In genomic region chr4:13986533-13986932, GRCh38 we compare ENCODE assay signal across 24 cellular contexts.
DNase-seq lines count a peak whose midpoint lies in the region; ATAC-seq, FAIRE-seq and TF ChIP-seq lines count a peak whose summit lies in the region.
"Had no signal": no experiment of that assay in that cellular context is flagged by ENCODE, and none has a peak within 500 bp of the region (broad histone marks: within the 10 kb centered on the region; RNA-seq: fewer than 3 reads in every experiment).

No MANE protein-coding gene starts in this region.

- in situ Hi-C loops in HepG2 (cut with HindIII; ENCODE audit: extremely low pct_ligation_motif_present, low pct_unique_long_range_greater_than_20kb) = no loop called here

- intact Hi-C loops in HepG2 (cut with micrococcal nuclease; ENCODE audit: unreplicated experiment) = no loop called here
- intact Hi-C loops in right lobe of liver (cut with DNase I) = no loop called here

- H3K27me3 Mint-ChIP-seq in activated CD4-positive, alpha-beta T cell treated with anti-CD3 and anti-CD28 coated beads, Interleukin-2, amount 10 ng/mL, durations not matched to agents 7 days and 5 days = no peaks in the 10 kb centered on the region

- no peaks in the 10 kb centered on the region for H3K36me3 ChIP-seq in HepG2 (replicated peaks in 1 of 2; ENCODE audit: control insufficient read depth in 1 of 2, insufficient read depth in 2 of 2, low read length in 2 of 2)
- no peaks in the 10 kb centered on the region for H3K36me3 ChIP-seq in right lobe of liver
- no peaks in the 10 kb centered on the region for H3K36me3 ChIP-seq in muscle layer of duodenum (ENCODE audit: control insufficient read depth in 1 of 2, insufficient read depth in 2 of 2, low read length in 2 of 2)

- H3K9me3 ChIP-seq in HepG2 (ENCODE audit: low read length) (peaks cover 59% of the 10 kb centered on the region), right lobe of liver (no peaks in the 10 kb centered on the region), muscle layer of duodenum (ENCODE audit: control insufficient read depth in 1 of 2, low read length in 2 of 2) (no peaks in the 10 kb centered on the region)

- no peak overlapping the region for H3K9ac ChIP-seq in HepG2 (ENCODE audit: insufficient read depth, low read depth, low read length)
- H3K9ac ChIP-seq: GM23248 had no signal

- H4K20me1 ChIP-seq in HepG2 (ENCODE audit: insufficient read depth, low read length) = no peaks in the 10 kb centered on the region

- H3K4me3 ChIP-seq in HepG2 (replicated peaks in 1 of 3; ENCODE audit: insufficient read depth in 1 of 3, low read depth in 2 of 3, low read length in 3 of 3) (no peak overlapping the region), right lobe of liver (no peak overlapping the region), muscle layer of duodenum (ENCODE audit: low read depth in 1 of 2, low read length in 2 of 2) (no peak overlapping the region)
- H3K4me3 ChIP-seq: GM23248 had no signal

- TF ChIP-seq POLR2A in HepG2 (IDR thresholded peaks at IDR 0.05; ENCODE audit: insufficient read depth in 1 of 2, low read depth in 2 of 2, low read length in 2 of 2) (no peak), right lobe of liver (IDR thresholded peaks at IDR 0.05) (no peak)

- 39% methylated on average over 4 of the region's 4 CpGs for WGBS in HepG2 (ENCODE audit: low lambda C conversion rate)
- WGBS in right lobe of liver (ENCODE audit: insufficient coverage, low coverage, low lambda C conversion rate, missing lambda C conversion rate) = 75% methylated on average over 4 of the region's 4 CpGs

- H3K4me1 ChIP-seq in HepG2 (ENCODE audit: insufficient read depth, low read length) = peaks cover 38% of the 10 kb centered on the region
- H3K4me1 ChIP-seq in right lobe of liver = peaks cover 0 to 18% (median 3%) of the 10 kb centered on the region in 4 donors
- H3K4me1 ChIP-seq in muscle layer of duodenum (ENCODE audit: control insufficient read depth in 1 of 2, insufficient read depth in 2 of 2, low read length in 2 of 2) = peaks cover 0 to 8% of the 10 kb centered on the region in 2 donors

- CTCF ChIA-PET in HepG2 (lab: Yijun Ruan, JAX; ENCODE audit: low intra/inter-chr PET ratio, low total read pairs) = no interaction called here
- CTCF ChIA-PET in activated CD4-positive, alpha-beta T cell treated with anti-CD3 and anti-CD28 coated beads, Interleukin-2, amount 10 ng/mL, durations not matched to agents 7 days and 5 days (lab: Charles Lee) = interaction anchor here (1.3 kb wide), 1 partner anchor 14 kb away, joined by 3 read pairs; no protein-coding TSS in a partner anchor

- ATAC-seq in HepG2 = no peak
- no peak for ATAC-seq in right lobe of liver
- no peak for ATAC-seq in HG02938 (IDR thresholded peaks at IDR 0.05; ENCODE audit: unreplicated experiment)
- ATAC-seq: Panc1 had no signal

- H3K27me3 ChIP-seq in HepG2 (ENCODE audit: control insufficient read depth in 1 of 2, insufficient read depth in 2 of 2, low read length in 2 of 2) (no peaks in the 10 kb centered on the region; a peak in 1 of 5 replicates), right lobe of liver (no peaks in the 10 kb centered on the region), muscle layer of duodenum (ENCODE audit: low read depth, low read length) (no peaks in the 10 kb centered on the region)

- H3K36me3 Mint-ChIP-seq in activated CD4-positive, alpha-beta T cell treated with anti-CD3 and anti-CD28 coated beads, Interleukin-2, amount 10 ng/mL, durations not matched to agents 7 days and 5 days (ENCODE audit: low read depth) = no peaks in the 10 kb centered on the region

- H3K4me3 Mint-ChIP-seq in activated CD4-positive, alpha-beta T cell treated with anti-CD3 and anti-CD28 coated beads, Interleukin-2, amount 10 ng/mL, durations not matched to agents 7 days and 5 days = no peak overlapping the region
- H3K4me3 Mint-ChIP-seq: H9 had no signal

- no peaks in the 10 kb centered on the region for H3K9me3 Mint-ChIP-seq in activated CD4-positive, alpha-beta T cell treated with anti-CD3 and anti-CD28 coated beads, Interleukin-2, amount 10 ng/mL, durations not matched to agents 7 days and 5 days
- H3K9me3 Mint-ChIP-seq: H9 had no signal

- H3K4me1 Mint-ChIP-seq in activated CD4-positive, alpha-beta T cell treated with anti-CD3 and anti-CD28 coated beads, Interleukin-2, amount 10 ng/mL, durations not matched to agents 7 days and 5 days = no peaks in the 10 kb centered on the region

- POLR2A ChIA-PET in HepG2 (lab: Yijun Ruan, JAX) = no interaction called here
- POLR2A ChIA-PET in activated CD4-positive, alpha-beta T cell treated with anti-CD3 and anti-CD28 coated beads, Interleukin-2, amount 10 ng/mL, durations not matched to agents 7 days and 5 days (lab: Charles Lee) = no interaction called here

- BruUV-seq in HepG2 (replicated peaks; lab: Mats Ljungman, UMichigan) = no TSS peak

- TF ChIP-seq RAD21 in HepG2 (CRISPR knock-in tag; IDR thresholded peaks at IDR 0.05) = no peak

- H3K79me2 ChIP-seq in HepG2 (ENCODE audit: insufficient read depth, low read length) = no peaks in the 10 kb centered on the region

- DNase-seq in HepG2 (ENCODE audit: low spot score) = no peak
- no peak for DNase-seq in right lobe of liver
- peak; percentile 57 for DNase-seq in fibroblast of gingiva (ENCODE audit: low read depth)
- no peak for DNase-seq in activated CD4-positive, alpha-beta T cell treated with anti-CD3 and anti-CD28 coated beads, Interleukin-2, amount 10 ng/mL, durations not matched to agents 7 days and 5 days
- no peak for DNase-seq in stimulated activated CD4-positive, alpha-beta T cell treated with anti-CD3 and anti-CD28 coated beads, Interleukin-2, amount 100 ng/mL, for 24 hours
- DNase-seq: DMS153, DND-41, GM23248, H9, NCI-H1092 treated with DMSO at 0.1 percent for 48 hours, NCI-H1436, NCI-H187, NCI-H2081 treated with DMSO at 0.1 percent for 48 hours, NCI-H2171, NCI-H226, NCI-H510A, NCI-H69, SHP77 had no signal

- TF ChIP-seq EP300 in HepG2 (IDR thresholded peaks at IDR 0.05; ENCODE audit: low read depth in 2 of 2, low read length in 2 of 2) (no peak), HepG2 (CRISPR knock-in tag; IDR thresholded peaks at IDR 0.05; ENCODE audit: borderline replicate concordance) (no peak)

- H3K27ac ChIP-seq in HepG2 (ENCODE audit: extremely low read length, insufficient read depth, low read length) (no peak overlapping the region), right lobe of liver (no peak overlapping the region), muscle layer of duodenum (ENCODE audit: low read length) (peak overlapping the region; percentile 21)
- H3K27ac ChIP-seq: 22Rv1, GM23248, RWPE1 had no signal

- TF ChIP-seq CTCF in HepG2 (CRISPR knock-in tag; IDR thresholded peaks at IDR 0.05) (no peak), right lobe of liver (IDR thresholded peaks at IDR 0.05) (no peak)

- no peak overlapping the region for H2AFZ ChIP-seq in HepG2 (ENCODE audit: low read length)
- H2AFZ ChIP-seq: GM23248 had no signal

- H3K4me2 ChIP-seq in HepG2 (ENCODE audit: low read depth, low read length) = no peak overlapping the region

- H3K27ac Mint-ChIP-seq in activated CD4-positive, alpha-beta T cell treated with anti-CD3 and anti-CD28 coated beads, Interleukin-2, amount 10 ng/mL, durations not matched to agents 7 days and 5 days = no peak overlapping the region
- H3K27ac Mint-ChIP-seq: H9 had no signal

- no peak for FAIRE-seq in HepG2 (lab: Jason Lieb, UNC)
- FAIRE-seq: GM12892 had no signal

TF ChIP-seq in HepG2, 621 proteins besides CTCF, POLR2A, EP300 and RAD21:
- TF ChIP-seq, protein P1, sequence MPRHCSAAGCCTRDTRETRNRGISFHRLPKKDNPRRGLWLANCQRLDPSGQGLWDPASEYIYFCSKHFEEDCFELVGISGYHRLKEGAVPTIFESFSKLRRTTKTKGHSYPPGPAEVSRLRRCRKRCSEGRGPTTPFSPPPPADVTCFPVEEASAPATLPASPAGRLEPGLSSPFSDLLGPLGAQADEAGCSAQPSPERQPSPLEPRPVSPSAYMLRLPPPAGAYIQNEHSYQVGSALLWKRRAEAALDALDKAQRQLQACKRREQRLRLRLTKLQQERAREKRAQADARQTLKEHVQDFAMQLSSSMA (CRISPR knock-in tag; IDR thresholded peaks at IDR 0.05) = no peak
- TF ChIP-seq, protein P2, sequence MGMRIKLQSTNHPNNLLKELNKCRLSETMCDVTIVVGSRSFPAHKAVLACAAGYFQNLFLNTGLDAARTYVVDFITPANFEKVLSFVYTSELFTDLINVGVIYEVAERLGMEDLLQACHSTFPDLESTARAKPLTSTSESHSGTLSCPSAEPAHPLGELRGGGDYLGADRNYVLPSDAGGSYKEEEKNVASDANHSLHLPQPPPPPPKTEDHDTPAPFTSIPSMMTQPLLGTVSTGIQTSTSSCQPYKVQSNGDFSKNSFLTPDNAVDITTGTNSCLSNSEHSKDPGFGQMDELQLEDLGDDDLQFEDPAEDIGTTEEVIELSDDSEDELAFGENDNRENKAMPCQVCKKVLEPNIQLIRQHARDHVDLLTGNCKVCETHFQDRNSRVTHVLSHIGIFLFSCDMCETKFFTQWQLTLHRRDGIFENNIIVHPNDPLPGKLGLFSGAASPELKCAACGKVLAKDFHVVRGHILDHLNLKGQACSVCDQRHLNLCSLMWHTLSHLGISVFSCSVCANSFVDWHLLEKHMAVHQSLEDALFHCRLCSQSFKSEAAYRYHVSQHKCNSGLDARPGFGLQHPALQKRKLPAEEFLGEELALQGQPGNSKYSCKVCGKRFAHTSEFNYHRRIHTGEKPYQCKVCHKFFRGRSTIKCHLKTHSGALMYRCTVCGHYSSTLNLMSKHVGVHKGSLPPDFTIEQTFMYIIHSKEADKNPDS (CRISPR knock-in tag; IDR thresholded peaks at IDR 0.05) = no peak
- TF ChIP-seq, protein P3, sequence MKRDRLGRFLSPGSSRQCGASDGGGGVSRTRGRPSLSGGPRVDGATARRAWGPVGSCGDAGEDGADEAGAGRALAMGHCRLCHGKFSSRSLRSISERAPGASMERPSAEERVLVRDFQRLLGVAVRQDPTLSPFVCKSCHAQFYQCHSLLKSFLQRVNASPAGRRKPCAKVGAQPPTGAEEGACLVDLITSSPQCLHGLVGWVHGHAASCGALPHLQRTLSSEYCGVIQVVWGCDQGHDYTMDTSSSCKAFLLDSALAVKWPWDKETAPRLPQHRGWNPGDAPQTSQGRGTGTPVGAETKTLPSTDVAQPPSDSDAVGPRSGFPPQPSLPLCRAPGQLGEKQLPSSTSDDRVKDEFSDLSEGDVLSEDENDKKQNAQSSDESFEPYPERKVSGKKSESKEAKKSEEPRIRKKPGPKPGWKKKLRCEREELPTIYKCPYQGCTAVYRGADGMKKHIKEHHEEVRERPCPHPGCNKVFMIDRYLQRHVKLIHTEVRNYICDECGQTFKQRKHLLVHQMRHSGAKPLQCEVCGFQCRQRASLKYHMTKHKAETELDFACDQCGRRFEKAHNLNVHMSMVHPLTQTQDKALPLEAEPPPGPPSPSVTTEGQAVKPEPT (CRISPR knock-in tag; IDR thresholded peaks at IDR 0.05; ENCODE audit: low read depth) = no peak
- TF ChIP-seq KDM3A (CRISPR knock-in tag; IDR thresholded peaks at IDR 0.05; ENCODE audit: low read depth) (no peak), CREB1 (IDR thresholded peaks at IDR 0.05) (peak; percentile 75), CREB1 (CRISPR knock-in tag; IDR thresholded peaks at IDR 0.05) (no peak), GABPB1 (CRISPR knock-in tag; IDR thresholded peaks at IDR 0.05) (no peak)
